8 cellular contexts compared by ENCODE assay signal in genomic region chr1:45550401-45551305, GRCh38. TPM values are rescaled to one million over a fixed set of nuclear protein-coding genes. Genes with fewer than 3 reads are reported as not detected.
DNase-seq lines count a peak whose midpoint lies in the region; ATAC-seq and TF ChIP-seq lines count a peak whose summit lies in the region.

Gene AKR1A1 (plus strand): TSS chr1:45550826. CDS start chr1:45561795, 10,969 bp downstream.

- H3K36me3 ChIP-seq in muscle layer of colon (ENCODE audit: insufficient read depth, low read length): no peaks in the 10 kb centered on the region

- H3K9me3 Mint-ChIP-seq in activated T-cell treated with anti-CD3 and anti-CD28 coated beads, Interleukin-2, amount 50 U/mL, for 24 hours: no peaks in the 10 kb centered on the region

- peak within 1 kb of the TSS; percentile 98 for H3K27ac Mint-ChIP-seq in activated T-cell treated with anti-CD3 and anti-CD28 coated beads, Interleukin-2, amount 50 U/mL, for 24 hours

- H3K27me3 ChIP-seq in muscle layer of colon (ENCODE audit: control insufficient read depth in 1 of 2, insufficient read depth in 2 of 2, low read length in 2 of 2): no peaks in the 10 kb centered on the region

- no peaks in the 10 kb centered on the region for H3K9me3 ChIP-seq in muscle layer of colon (ENCODE audit: low read length)

- peaks cover 37% of the 10 kb centered on the region for H3K36me3 Mint-ChIP-seq in activated T-cell treated with anti-CD3 and anti-CD28 coated beads, Interleukin-2, amount 50 U/mL, for 24 hours (ENCODE audit: low read depth)

- DNase-seq in DMS53 treated with DMSO at 0.1 percent for 48 hours (lab: John Stamatoyannopoulos, UW; ENCODE audit: unreplicated experiment) (peak; percentile 91), KG1 (lab: John Stamatoyannopoulos, UW) (peak; percentile 96)
- peak; percentile 94 for DNase-seq in activated T-cell treated with anti-CD3 and anti-CD28 coated beads, Interleukin-2, amount 50 U/mL, for 24 hours
- DNase-seq in stimulated activated CD8-positive, alpha-beta memory T cell treated with anti-CD3 and anti-CD28 coated beads, Interleukin-7, amount 100 ng/mL, for 24 hours (ENCODE audit: low read depth): peak; percentile 77

- no peaks in the 10 kb centered on the region for H3K27me3 Mint-ChIP-seq in activated T-cell treated with anti-CD3 and anti-CD28 coated beads, Interleukin-2, amount 50 U/mL, for 24 hours

- peak within 1 kb of the TSS; percentile 96 for H3K4me3 Mint-ChIP-seq in activated T-cell treated with anti-CD3 and anti-CD28 coated beads, Interleukin-2, amount 50 U/mL, for 24 hours

- H3K4me1 Mint-ChIP-seq in activated T-cell treated with anti-CD3 and anti-CD28 coated beads, Interleukin-2, amount 50 U/mL, for 24 hours (ENCODE audit: low read depth): peaks cover 22% of the 10 kb centered on the region

- H3K27ac ChIP-seq in muscle layer of colon (ENCODE audit: low read depth, low read length): peak within 1 kb of the TSS; percentile 86

- peak within 1 kb of the TSS; percentile 90 to 98 for H3K4me3 ChIP-seq in muscle layer of colon (ENCODE audit: low read depth in 1 of 2, low read length in 2 of 2)

- peak within 1 kb of the TSS; percentile 49 for H3K9ac ChIP-seq in muscle layer of colon (ENCODE audit: low read length)

- H3K4me1 ChIP-seq in muscle layer of colon (ENCODE audit: insufficient read depth, low read length): peaks cover 10% of the 10 kb centered on the region

- peak; percentile 85 for ATAC-seq in GM21723 (IDR thresholded peaks at IDR 0.05; ENCODE audit: unreplicated experiment)
- ATAC-seq in esophagus mucosa: peak; percentile 95

TF ChIP-seq in PFSK-1, 5 proteins besides CTCF, POLR2A, EP300 and RAD21:
- TF ChIP-seq POLR2AphosphoS5 (IDR thresholded peaks at IDR 0.05; ENCODE audit: low read depth, low read length) (peak; percentile 88), SIN3A (IDR thresholded peaks at IDR 0.05; ENCODE audit: borderline replicate concordance, insufficient read depth, low read length) (peak; percentile 22; the same call in 1 of the 2 replicates), TAF1 (IDR thresholded peaks at IDR 0.05; ENCODE audit: borderline replicate concordance, insufficient read depth, low read length) (no peak; the same call in 1 of the 2 replicates), FOXP2 (optimal IDR thresholded peaks at IDR 0.05; ENCODE audit: borderline replicate concordance, extremely low read depth, extremely low read length, insufficient read depth) (peak; percentile 45), REST (IDR thresholded peaks at IDR 0.05; ENCODE audit: insufficient read depth in 1 of 2, low read depth in 2 of 2, low read length in 2 of 2) (no peak)
TF ChIP-seq in PFSK-1: peak in this region for 3.

RNA-seq across cellular contexts. Expression of gene AKR1A1, which starts in this region (rescaled TPM):
- 96.3 TPM for polyA plus RNA-seq in PFSK-1 (2012; ENCODE audit: insufficient read length, low read depth)
- total RNA-seq in esophagus mucosa: 223 TPM

Comparison
In these comparisons a context has a peak if more than half of its experiments do, and no peak if none do; other contexts are left out.
1. Peak in every context shown above with its lines: DNase-seq, ATAC-seq, H3K4me3 ChIP-seq and H3K27ac ChIP-seq.